ENCODE assay signal across 34 cellular contexts in genomic region chr3:17941766-17942165, GRCh38.
"Had no signal": no experiment of that assay in that cellular context is flagged by ENCODE, and none has a peak within 500 bp of the region (broad histone marks: within the 10 kb centered on the region; RNA-seq: fewer than 3 reads in every experiment).

No MANE protein-coding gene starts in this region.

- H3K27me3 ChIP-seq: breast epithelium, esophagus squamous epithelium, gastroesophageal sphincter, hepatocyte, neutrophil, ovary, sigmoid colon, stomach, thyroid gland, upper lobe of left lung, vagina had no signal

- H3K79me2 ChIP-seq: hepatocyte had no signal

- H3K4me2 ChIP-seq: hepatocyte had no signal

- H3K27ac ChIP-seq: breast epithelium, epithelial cell of prostate, esophagus squamous epithelium, gastroesophageal sphincter, hepatocyte, neutrophil, ovary, stomach, thyroid gland, upper lobe of left lung, vagina had no signal

- H3K4me3 ChIP-seq: breast epithelium, esophagus squamous epithelium, gastroesophageal sphincter, hepatocyte, ovary, sigmoid colon, stomach, thyroid gland, upper lobe of left lung, vagina had no signal

- H3K9me3 ChIP-seq: breast epithelium, esophagus squamous epithelium, gastroesophageal sphincter, neutrophil, ovary, sigmoid colon, stomach, thyroid gland, upper lobe of left lung, vagina had no signal

- DNase-seq: activated CD4-positive, alpha-beta memory T cell treated with anti-CD3 and anti-CD28 coated beads, Interleukin-2, amount 10 ng/mL, durations not matched to agents 7 days and 5 days; activated CD4-positive, alpha-beta T cell treated with anti-CD3 and anti-CD28 coated beads for 1 hour; activated CD4-positive, alpha-beta T cell treated with anti-CD3 and anti-CD28 coated beads, Interleukin-2, amount 10 ng/mL, durations not matched to agents 7 days and 5 days; activated CD8-positive, alpha-beta memory T cell treated with anti-CD3 and anti-CD28 coated beads, Interleukin-2, amount 50 U/mL, for 48 hours; activated gamma-delta T cell treated with Interleukin-2 at 50 U/mL for 16 hours; activated naive CD4-positive, alpha-beta T cell treated with anti-CD3 and anti-CD28 coated beads, Interleukin-2, amount 50 U/mL, for 16 hours; activated T-cell treated with anti-CD3 and anti-CD28 coated beads, Interleukin-2, amount 50 U/mL, for 24 hours; amniotic stem cell; dermis blood vessel endothelial cell; effector CD4-positive, alpha-beta T cell; esophagus squamous epithelium; left colon; naive B cell; nephron progenitor cell; ovary; retina; sigmoid colon; stimulated activated CD4-positive, alpha-beta T cell treated with anti-CD3 and anti-CD28 coated beads, Interleukin-15, amount 100 ng/mL, for 24 hours; stimulated activated CD4-positive, alpha-beta T cell treated with anti-CD3 and anti-CD28 coated beads, Interleukin-2, amount 100 ng/mL, for 24 hours; stimulated activated naive B cell treated with anti-CD40 and anti-IgM and Interleukin-4, amounts not matched to agents 10 μg/mL and 1 μg/mL and 100 μg/mL, for 72 hours; stomach; T1000; thyroid gland; upper lobe of left lung had no signal

- H3K9me3 Mint-ChIP-seq: activated CD4-positive, alpha-beta memory T cell treated with anti-CD3 and anti-CD28 coated beads, Interleukin-2, amount 10 ng/mL, durations not matched to agents 7 days and 5 days; activated CD4-positive, alpha-beta T cell treated with anti-CD3 and anti-CD28 coated beads, Interleukin-2, amount 10 ng/mL, durations not matched to agents 7 days and 5 days; activated T-cell treated with anti-CD3 and anti-CD28 coated beads, Interleukin-2, amount 50 U/mL, for 24 hours; central memory CD8-positive, alpha-beta T cell; mesothelial cell of epicardium; naive B cell; nephron progenitor cell; stimulated activated naive B cell treated with anti-CD40 and anti-IgM and Interleukin-4, amounts not matched to agents 10 μg/mL and 1 μg/mL and 100 μg/mL, for 72 hours had no signal

- H2AFZ ChIP-seq: hepatocyte had no signal

- H3K4me3 Mint-ChIP-seq: activated CD4-positive, alpha-beta memory T cell treated with anti-CD3 and anti-CD28 coated beads, Interleukin-2, amount 10 ng/mL, durations not matched to agents 7 days and 5 days; activated CD4-positive, alpha-beta T cell treated with anti-CD3 and anti-CD28 coated beads, Interleukin-2, amount 10 ng/mL, durations not matched to agents 7 days and 5 days; activated T-cell treated with anti-CD3 and anti-CD28 coated beads, Interleukin-2, amount 50 U/mL, for 24 hours; central memory CD8-positive, alpha-beta T cell; mesothelial cell of epicardium; naive B cell; nephron progenitor cell; stimulated activated naive B cell treated with anti-CD40 and anti-IgM and Interleukin-4, amounts not matched to agents 10 μg/mL and 1 μg/mL and 100 μg/mL, for 72 hours had no signal

- ATAC-seq: gastroesophageal sphincter; left colon; stimulated activated naive B cell treated with anti-CD40 and anti-IgM and Interleukin-4, amounts not matched to agents 10 μg/mL and 1 μg/mL and 100 μg/mL, for 72 hours had no signal

- H3K4me1 Mint-ChIP-seq: activated CD4-positive, alpha-beta memory T cell treated with anti-CD3 and anti-CD28 coated beads, Interleukin-2, amount 10 ng/mL, durations not matched to agents 7 days and 5 days; activated CD4-positive, alpha-beta T cell treated with anti-CD3 and anti-CD28 coated beads, Interleukin-2, amount 10 ng/mL, durations not matched to agents 7 days and 5 days; central memory CD8-positive, alpha-beta T cell had no signal

- H3K36me3 Mint-ChIP-seq: mesothelial cell of epicardium; naive B cell; stimulated activated naive B cell treated with anti-CD40 and anti-IgM and Interleukin-4, amounts not matched to agents 10 μg/mL and 1 μg/mL and 100 μg/mL, for 72 hours had no signal

- H3K27ac Mint-ChIP-seq: activated CD4-positive, alpha-beta memory T cell treated with anti-CD3 and anti-CD28 coated beads, Interleukin-2, amount 10 ng/mL, durations not matched to agents 7 days and 5 days; activated CD4-positive, alpha-beta T cell treated with anti-CD3 and anti-CD28 coated beads, Interleukin-2, amount 10 ng/mL, durations not matched to agents 7 days and 5 days; activated T-cell treated with anti-CD3 and anti-CD28 coated beads, Interleukin-2, amount 50 U/mL, for 24 hours; mesothelial cell of epicardium; nephron progenitor cell; progenitor cell of endocrine pancreas; stimulated activated naive B cell treated with anti-CD40 and anti-IgM and Interleukin-4, amounts not matched to agents 10 μg/mL and 1 μg/mL and 100 μg/mL, for 72 hours had no signal

- H3K27me3 Mint-ChIP-seq: progenitor cell of endocrine pancreas had no signal

- FAIRE-seq: keratinocyte had no signal

- H3K4me1 ChIP-seq: breast epithelium, esophagus squamous epithelium, gastroesophageal sphincter, stomach, thyroid gland, upper lobe of left lung, vagina had no signal

- H3K36me3 ChIP-seq: breast epithelium, esophagus squamous epithelium, gastroesophageal sphincter, neutrophil, ovary, sigmoid colon, stomach, thyroid gland, upper lobe of left lung, vagina had no signal
